Comparison of ENCODE assay signal across 19 cellular contexts in genomic region chr3:41419809-41420208, GRCh38.
DNase-seq lines count a peak whose midpoint lies in the region; ATAC-seq, FAIRE-seq and TF ChIP-seq lines count a peak whose summit lies in the region.
"Had no signal": no experiment of that assay in that cellular context is flagged by ENCODE, and none has a peak within 500 bp of the region (broad histone marks: within the 10 kb centered on the region; RNA-seq: fewer than 3 reads in every experiment).

No MANE protein-coding gene starts in this region.

- H4K20me1 ChIP-seq in PC-3 (ENCODE audit: low read length) = no peaks in the 10 kb centered on the region

- H3K79me2 ChIP-seq in PC-3 (ENCODE audit: low read length) = no peaks in the 10 kb centered on the region

- no peak for FAIRE-seq in A549 (lab: Jason Lieb, UNC)

- CTCF ChIA-PET in A549 (lab: Yijun Ruan, JAX) (no interaction called here), PC-3 (lab: Charles Lee) (no interaction called here), Calu3 (lab: Charles Lee) (no interaction called here)

- H2AFZ ChIP-seq in PC-3 (ENCODE audit: low read length) = no peak overlapping the region

- TF ChIP-seq RAD21 in A549 (conservative IDR thresholded peaks at IDR 0.05 in 1 of 2, IDR thresholded peaks at IDR 0.05 in 1 of 2) = no peak

- POLR2A ChIA-PET in A549 (lab: Yijun Ruan, JAX) (no interaction called here), PC-3 (lab: Charles Lee; ENCODE audit: unreplicated experiment) (no interaction called here)

- peaks cover 11% of the 10 kb centered on the region; the same call in 2 of the 3 replicates for H3K4me1 ChIP-seq in A549
- H3K4me1 ChIP-seq in HUES48 (ENCODE audit: control insufficient read depth, insufficient read depth, low read length) = peaks cover 11% of the 10 kb centered on the region
- peaks cover 15% of the 10 kb centered on the region for H3K4me1 ChIP-seq in PC-3 (ENCODE audit: insufficient read depth, low read length)
- H3K4me1 ChIP-seq: gastroesophageal sphincter, psoas muscle, uterus had no signal

- H3K36me3 ChIP-seq in HUES48 (ENCODE audit: control insufficient read depth, insufficient read depth, low read length) = no peaks in the 10 kb centered on the region
- H3K36me3 ChIP-seq in PC-3 (ENCODE audit: low read depth, low read length) = no peaks in the 10 kb centered on the region
- H3K36me3 ChIP-seq: gastroesophageal sphincter, uterus had no signal

- WGBS in A549 (ENCODE audit: missing lambda C conversion rate) = 88% methylated on average over 5 of the region's 5 CpGs

- H3K27ac Mint-ChIP-seq in effector memory CD8-positive, alpha-beta T cell = no peak overlapping the region
- no peak overlapping the region for H3K27ac Mint-ChIP-seq in Calu3 (ENCODE audit: unreplicated experiment)
- H3K27ac Mint-ChIP-seq: CD4-positive, alpha-beta T cell had no signal

- no peak for TF ChIP-seq POLR2A in A549 (IDR thresholded peaks at IDR 0.05; ENCODE audit: low read length)

- no peak overlapping the region for H3K4me3 ChIP-seq in A549
- no peak overlapping the region for H3K4me3 ChIP-seq in HUES48 (ENCODE audit: low read depth, low read length)
- no peak overlapping the region for H3K4me3 ChIP-seq in PC-3 (ENCODE audit: low read length)
- H3K4me3 ChIP-seq: gastroesophageal sphincter, psoas muscle, SK-N-MC, skin epidermis, uterus had no signal

- H3K27ac ChIP-seq in A549 (peak overlapping the region in 1 of 2 experiments; percentile 65; a peak in 2 of 6 replicates), HUES48 (ENCODE audit: low read depth, low read length) (peak overlapping the region; percentile 15), PC-3 (ENCODE audit: low read length) (peak overlapping the region; percentile 21)
- H3K27ac ChIP-seq: gastroesophageal sphincter, psoas muscle, SK-N-MC, skin epidermis, uterus had no signal

- H3K27me3 ChIP-seq in HUES48 (ENCODE audit: control insufficient read depth, insufficient read depth, low read length) (no peaks in the 10 kb centered on the region), PC-3 (ENCODE audit: low read length) (no peaks in the 10 kb centered on the region)
- H3K27me3 ChIP-seq: gastroesophageal sphincter, uterus had no signal

- TF ChIP-seq CTCF in A549 (IDR thresholded peaks at IDR 0.05) = no peak
- no peak for TF ChIP-seq CTCF in PC-3 (conservative IDR thresholded peaks at IDR 0.05; ENCODE audit: low read depth, low read length)
- no peak for TF ChIP-seq CTCF in Calu3 (IDR thresholded peaks at IDR 0.05; ENCODE audit: unreplicated experiment)

- peaks cover 21 to 28% of the 10 kb centered on the region in 2 donors for H3K4me1 Mint-ChIP-seq in effector memory CD8-positive, alpha-beta T cell (ENCODE audit: low read depth in 2 of 2)
- H3K4me1 Mint-ChIP-seq in Calu3 (ENCODE audit: low read depth, unreplicated experiment) = no peaks in the 10 kb centered on the region

- H3K9me2 ChIP-seq in PC-3 (replicated peaks; ENCODE audit: low read length) = no peaks in the 10 kb centered on the region

- no peaks in the 10 kb centered on the region for H3K36me3 Mint-ChIP-seq in effector memory CD8-positive, alpha-beta T cell (ENCODE audit: insufficient read depth)
- H3K36me3 Mint-ChIP-seq in Calu3 (ENCODE audit: insufficient read depth, unreplicated experiment) = no peaks in the 10 kb centered on the region

- H3K9ac ChIP-seq in HUES48 (ENCODE audit: low read depth, low read length) (no peak overlapping the region), PC-3 (ENCODE audit: low read length) (no peak overlapping the region)

- H3K9me3 Mint-ChIP-seq in effector memory CD8-positive, alpha-beta T cell = no peaks in the 10 kb centered on the region
- H3K9me3 Mint-ChIP-seq in Calu3 (ENCODE audit: low read depth, unreplicated experiment) = no peaks in the 10 kb centered on the region
- H3K9me3 Mint-ChIP-seq: CD4-positive, alpha-beta T cell; central memory CD8-positive, alpha-beta T cell; neural crest cell had no signal

- ATAC-seq in A549 (peak in 1 of 2 experiments; percentile 22; a peak in 2 of 6 replicates), PC-3 (no peak), esophagus mucosa (no peak)
- no peak for ATAC-seq in effector memory CD8-positive, alpha-beta T cell (replicated peaks)
- ATAC-seq: gastroesophageal sphincter, psoas muscle had no signal

- peak overlapping the region; percentile 1 for H3K4me3 Mint-ChIP-seq in effector memory CD8-positive, alpha-beta T cell
- H3K4me3 Mint-ChIP-seq in Calu3 (ENCODE audit: low read depth, unreplicated experiment) = no peak overlapping the region
- H3K4me3 Mint-ChIP-seq: CD4-positive, alpha-beta T cell; neural crest cell had no signal

- DNase-seq in A549 (ENCODE audit: low read depth in 1 of 2, low spot score in 1 of 2) = no peak
- DNase-seq in PC-3 = no peak
- DNase-seq in effector memory CD8-positive, alpha-beta T cell = no peak
- DNase-seq in SW480 (ENCODE audit: low spot score) = no peak
- DNase-seq in Calu3 = no peak
- no peak for DNase-seq in T-helper 2 cell
- DNase-seq: activated CD4-positive, alpha-beta T cell treated with anti-CD3 and anti-CD28 coated beads, Interleukin-2, amount 50 U/mL, for 1 hour; activated naive CD4-positive, alpha-beta T cell; CD4-positive, alpha-beta T cell; NCI-H2171 treated with DMSO at 0.1 percent for 48 hours; psoas muscle; uterus had no signal

- TF ChIP-seq EP300 in A549 (IDR thresholded peaks at IDR 0.05) = no peak

- no peaks in the 10 kb centered on the region for H3K9me3 ChIP-seq in A549
- H3K9me3 ChIP-seq in HUES48 (ENCODE audit: control insufficient read depth, insufficient read depth, low read length) = no peaks in the 10 kb centered on the region
- H3K9me3 ChIP-seq in PC-3 (ENCODE audit: low read length) = no peaks in the 10 kb centered on the region
- H3K9me3 ChIP-seq: psoas muscle, uterus had no signal

- no TSS peak for BruUV-seq in PC-3 (replicated peaks; lab: Mats Ljungman, UMichigan)
- BruUV-seq in Calu3 (replicated peaks; lab: Mats Ljungman, UMichigan) = no TSS peak

- H3K4me2 ChIP-seq in A549 (peak overlapping the region; percentile 35), PC-3 (ENCODE audit: low read length) (no peak overlapping the region)

- no peaks in the 10 kb centered on the region for H3F3A ChIP-seq in PC-3 (ENCODE audit: low read length, unreplicated experiment)

- intact Hi-C loops in PC-3 (cut with micrococcal nuclease) (no loop called here), Calu3 (cut with micrococcal nuclease; ENCODE audit: unreplicated experiment) (no loop called here)

- no peaks in the 10 kb centered on the region for H3K27me3 Mint-ChIP-seq in effector memory CD8-positive, alpha-beta T cell
- H3K27me3 Mint-ChIP-seq in Calu3 (ENCODE audit: unreplicated experiment) = no peaks in the 10 kb centered on the region
- H3K27me3 Mint-ChIP-seq: CD4-positive, alpha-beta T cell; central memory CD8-positive, alpha-beta T cell had no signal

TF ChIP-seq in A549, 52 proteins besides CTCF, POLR2A, EP300 and RAD21:
- TF ChIP-seq KDM5A (IDR thresholded peaks at IDR 0.05) (no peak), HEYL (CRISPR knock-in tag; IDR thresholded peaks at IDR 0.05) (no peak), KDM1A (IDR thresholded peaks at IDR 0.05; ENCODE audit: low read depth) (no peak), ELK1 (IDR thresholded peaks at IDR 0.05; ENCODE audit: low read depth, low read length) (no peak), CBX2 (IDR thresholded peaks at IDR 0.05; ENCODE audit: borderline replicate concordance, low read depth) (no peak), ZFP36 (IDR thresholded peaks at IDR 0.05; ENCODE audit: borderline replicate concordance, partially characterized antibody) (no peak), REST (IDR thresholded peaks at IDR 0.05) (no peak), HOXB5 (CRISPR knock-in tag; IDR thresholded peaks at IDR 0.05) (no peak), HOXB13 (CRISPR knock-in tag; IDR thresholded peaks at IDR 0.05; ENCODE audit: low read depth) (no peak)
